In the genomic region with DNA sequence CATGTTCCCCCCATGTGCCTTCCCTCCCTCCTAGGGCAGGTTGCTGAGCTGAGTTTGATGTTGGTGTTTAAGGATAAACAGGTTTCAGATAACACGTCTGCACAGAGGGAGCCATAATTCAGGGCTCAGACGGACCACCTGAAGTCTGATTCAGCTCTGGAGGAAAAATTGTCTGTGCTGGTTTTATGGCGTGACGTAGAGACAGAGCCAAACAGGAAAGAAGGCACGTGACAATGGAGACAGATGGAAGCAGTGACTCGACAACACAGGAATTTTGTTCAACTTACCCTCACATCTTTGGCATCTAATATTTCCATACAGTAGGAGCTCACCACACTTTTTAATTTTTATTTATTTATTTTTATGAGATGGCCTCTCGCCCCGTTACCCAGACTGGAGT, we compare ENCODE assay signal across 1 cellular context.
TF ChIP-seq lines count a peak whose summit lies in the region.

No MANE protein-coding gene starts in this region.

TF ChIP-seq in HepG2, 621 proteins besides CTCF, POLR2A, EP300 and RAD21:
- TF ChIP-seq GTF2F1 (IDR thresholded peaks at IDR 0.05; ENCODE audit: low read length) (no peak), BHLHE40 (IDR thresholded peaks at IDR 0.05; ENCODE audit: low read length) (0 out of 2 replicates have a peak, but pooled peaks have one; percentile 48), KDM2A (CRISPR knock-in tag; IDR thresholded peaks at IDR 0.05; ENCODE audit: borderline replicate concordance, low read depth) (no peak), SAP130 (CRISPR knock-in tag; IDR thresholded peaks at IDR 0.05; ENCODE audit: low read depth) (no peak), SNAI1 (CRISPR knock-in tag; IDR thresholded peaks at IDR 0.05; ENCODE audit: borderline replicate concordance) (no peak), SATB2 (CRISPR knock-in tag; IDR thresholded peaks at IDR 0.05) (no peak)
- TF ChIP-seq, protein P1, sequence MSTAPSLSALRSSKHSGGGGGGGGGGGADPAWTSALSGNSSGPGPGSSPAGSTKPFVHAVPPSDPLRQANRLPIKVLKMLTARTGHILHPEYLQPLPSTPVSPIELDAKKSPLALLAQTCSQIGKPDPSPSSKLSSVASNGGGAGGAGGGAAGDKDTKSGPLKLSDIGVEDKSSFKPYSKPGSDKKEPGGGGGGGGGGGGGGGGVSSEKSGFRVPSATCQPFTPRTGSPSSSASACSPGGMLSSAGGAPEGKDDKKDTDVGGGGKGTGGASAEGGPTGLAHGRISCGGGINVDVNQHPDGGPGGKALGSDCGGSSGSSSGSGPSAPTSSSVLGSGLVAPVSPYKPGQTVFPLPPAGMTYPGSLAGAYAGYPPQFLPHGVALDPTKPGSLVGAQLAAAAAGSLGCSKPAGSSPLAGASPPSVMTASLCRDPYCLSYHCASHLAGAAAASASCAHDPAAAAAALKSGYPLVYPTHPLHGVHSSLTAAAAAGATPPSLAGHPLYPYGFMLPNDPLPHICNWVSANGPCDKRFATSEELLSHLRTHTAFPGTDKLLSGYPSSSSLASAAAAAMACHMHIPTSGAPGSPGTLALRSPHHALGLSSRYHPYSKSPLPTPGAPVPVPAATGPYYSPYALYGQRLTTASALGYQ (CRISPR knock-in tag; IDR thresholded peaks at IDR 0.05): no peak
TF ChIP-seq in HepG2: peak in this region for 1.
